Comparison of ENCODE assay signal across 18 cellular contexts in the genomic region with DNA sequence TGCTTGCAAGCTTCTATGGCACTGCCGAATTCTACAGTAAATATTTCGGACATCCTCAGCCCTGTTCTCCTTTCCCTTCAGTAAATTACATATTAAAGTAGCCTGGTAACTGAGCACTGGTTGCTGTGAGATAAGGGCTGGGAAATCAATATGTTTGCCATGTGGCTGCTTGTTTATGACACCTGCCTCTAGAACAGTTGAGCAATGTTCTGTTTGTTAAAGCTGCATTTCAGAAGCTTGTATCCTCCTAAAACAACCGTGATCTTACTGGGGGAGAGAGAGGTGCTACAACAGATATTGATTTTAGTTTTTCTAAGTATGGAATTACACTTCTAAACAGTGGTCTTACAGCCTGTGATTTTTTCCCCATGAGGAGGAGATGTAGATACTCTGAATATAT. TPM values are rescaled to one million over a fixed set of nuclear protein-coding genes. Genes with fewer than 3 reads are reported as not detected.
DNase-seq lines count a peak whose midpoint lies in the region; ATAC-seq, FAIRE-seq and TF ChIP-seq lines count a peak whose summit lies in the region.
"Had no signal": no experiment of that assay in that cellular context is flagged by ENCODE, and none has a peak within 500 bp of the region (broad histone marks: within the 10 kb centered on the region; RNA-seq: fewer than 3 reads in every experiment).

No MANE protein-coding gene starts in this region.

- H3K4me2 ChIP-seq in parathyroid adenoma (ENCODE audit: low read length) (no peak overlapping the region), GM23338 (no peak overlapping the region)

- H3K79me2 ChIP-seq in parathyroid adenoma = peaks cover 32% of the 10 kb centered on the region
- no peaks in the 10 kb centered on the region for H3K79me2 ChIP-seq in GM23338 (replicated peaks; ENCODE audit: insufficient read depth)

- peaks cover 46% of the 10 kb centered on the region for H3K4me1 Mint-ChIP-seq in CD4-positive, alpha-beta T cell (ENCODE audit: low read depth)
- peaks cover 20% of the 10 kb centered on the region; the same call in 2 of the 3 replicates for H3K4me1 Mint-ChIP-seq in GM23338
- H3K4me1 Mint-ChIP-seq: stimulated activated memory B cell treated with anti-CD40 and anti-IgM and Interleukin-4, amounts not matched to agents 10 μg/mL and 1 μg/mL and 100 μg/mL, for 72 hours had no signal

- peak in 2 of 3 donors; percentile 38 to 50 for TF ChIP-seq POLR2A in body of pancreas (IDR thresholded peaks at IDR 0.05)

- H3K27me3 ChIP-seq in body of pancreas (no peaks in the 10 kb centered on the region), parathyroid adenoma (ENCODE audit: control insufficient read depth, insufficient read depth, low read length) (no peaks in the 10 kb centered on the region), GM23338 (ENCODE audit: insufficient read depth) (no peaks in the 10 kb centered on the region)
- H3K27me3 ChIP-seq in CD4-positive, alpha-beta T cell (ENCODE audit: control insufficient read depth, insufficient read depth, low read length) = no peaks in the 10 kb centered on the region
- H3K27me3 ChIP-seq: SJCRH30, vagina had no signal

- H3K27ac Mint-ChIP-seq in CD4-positive, alpha-beta T cell = no peak overlapping the region
- H3K27ac Mint-ChIP-seq in GM23338 = no peak overlapping the region
- H3K27ac Mint-ChIP-seq: B cell; stimulated activated memory B cell treated with anti-CD40 and anti-IgM and Interleukin-4, amounts not matched to agents 10 μg/mL and 1 μg/mL and 100 μg/mL, for 72 hours had no signal

- H3K9me3 ChIP-seq in body of pancreas (no peaks in the 10 kb centered on the region), parathyroid adenoma (ENCODE audit: control insufficient read depth, low read length) (no peaks in the 10 kb centered on the region), kidney (ENCODE audit: control insufficient read depth in 1 of 2, low read length in 2 of 2) (no peaks in the 10 kb centered on the region)
- no peaks in the 10 kb centered on the region for H3K9me3 ChIP-seq in CD4-positive, alpha-beta T cell (ENCODE audit: control insufficient read depth, low read length)
- H3K9me3 ChIP-seq: SJCRH30, vagina had no signal

- H3K36me3 ChIP-seq in body of pancreas (replicated peaks in 1 of 2; ENCODE audit: insufficient read depth in 1 of 2, low read depth in 2 of 2) = no peaks in the 10 kb centered on the region
- H3K36me3 ChIP-seq in parathyroid adenoma (ENCODE audit: control insufficient read depth, insufficient read depth, low read length) = no peaks in the 10 kb centered on the region
- no peaks in the 10 kb centered on the region for H3K36me3 ChIP-seq in GM23338 (ENCODE audit: insufficient read depth)
- H3K36me3 ChIP-seq in kidney (ENCODE audit: control insufficient read depth in 1 of 2, insufficient read depth in 2 of 2, low read length in 2 of 2) = no peaks in the 10 kb centered on the region
- H3K36me3 ChIP-seq: SJCRH30 had no signal

- H3K4me3 ChIP-seq in body of pancreas = no peak overlapping the region
- no peak overlapping the region for H3K4me3 ChIP-seq in parathyroid adenoma (ENCODE audit: low read depth, low read length)
- no peak overlapping the region for H3K4me3 ChIP-seq in GM23338
- H3K4me3 ChIP-seq in kidney (ENCODE audit: low read length in 2 of 2) = no peak overlapping the region
- H3K4me3 ChIP-seq: SJCRH30, vagina had no signal

- H3K4me3 Mint-ChIP-seq in CD4-positive, alpha-beta T cell = no peak overlapping the region
- no peak overlapping the region for H3K4me3 Mint-ChIP-seq in GM23338
- H3K4me3 Mint-ChIP-seq: B cell; stimulated activated memory B cell treated with anti-CD40 and anti-IgM and Interleukin-4, amounts not matched to agents 10 μg/mL and 1 μg/mL and 100 μg/mL, for 72 hours had no signal

- H3K9me2 ChIP-seq in GM23338 (ENCODE audit: insufficient read depth) = no peaks in the 10 kb centered on the region

- no peaks in the 10 kb centered on the region for H4K20me1 ChIP-seq in GM23338 (replicated peaks; ENCODE audit: insufficient read depth)

- H3K27me3 Mint-ChIP-seq in CD4-positive, alpha-beta T cell = no peaks in the 10 kb centered on the region
- peaks cover 5% of the 10 kb centered on the region for H3K27me3 Mint-ChIP-seq in GM23338 (ENCODE audit: insufficient read depth, low read depth, poor library complexity)
- H3K27me3 Mint-ChIP-seq: stimulated activated memory B cell treated with anti-CD40 and anti-IgM and Interleukin-4, amounts not matched to agents 10 μg/mL and 1 μg/mL and 100 μg/mL, for 72 hours had no signal

- TF ChIP-seq CTCF in body of pancreas (IDR thresholded peaks at IDR 0.05) = no peak
- no peak for TF ChIP-seq CTCF in parathyroid adenoma (IDR thresholded peaks at IDR 0.05)
- no peak for TF ChIP-seq CTCF in CD4-positive, alpha-beta T cell (IDR thresholded peaks at IDR 0.05)
- no peak for TF ChIP-seq CTCF in GM23338 (conservative IDR thresholded peaks at IDR 0.05; ENCODE audit: low read depth in 2 of 2)
- TF ChIP-seq CTCF in kidney (IDR thresholded peaks at IDR 0.05; ENCODE audit: borderline replicate concordance, extremely low read depth, insufficient read depth) = no peak

- H2AFZ ChIP-seq in parathyroid adenoma (no peak overlapping the region), GM23338 (no peak overlapping the region)

- CTCF ChIA-PET in CD4-positive, alpha-beta T cell (lab: Charles Lee) = no interaction called here

- POLR2A ChIA-PET in CD4-positive, alpha-beta T cell (lab: Charles Lee) = interaction anchor here (1.9 kb wide), 1 partner anchor 9 kb away, joined by 4 read pairs; no protein-coding TSS in a partner anchor

- WGBS in body of pancreas, 2 donors = 14 to 19% methylated on average over 3 of the region's 3 CpGs

- peak overlapping the region; percentile 68 to 91 (median 87) for H3K27ac ChIP-seq in body of pancreas
- peak overlapping the region; percentile 20 for H3K27ac ChIP-seq in parathyroid adenoma
- no peak overlapping the region for H3K27ac ChIP-seq in CD4-positive, alpha-beta T cell (ENCODE audit: low read depth, low read length)
- H3K27ac ChIP-seq in GM23338 (ENCODE audit: low read depth) = no peak overlapping the region
- H3K27ac ChIP-seq in kidney (ENCODE audit: low read depth in 2 of 2, low read length in 2 of 2) = no peak overlapping the region
- H3K27ac ChIP-seq: SJCRH30, vagina had no signal

- H3K9ac ChIP-seq in parathyroid adenoma (no peak overlapping the region), kidney (ENCODE audit: low read length in 2 of 2) (no peak overlapping the region)

- no peaks in the 10 kb centered on the region for H3K36me3 Mint-ChIP-seq in CD4-positive, alpha-beta T cell (ENCODE audit: low read depth)
- H3K36me3 Mint-ChIP-seq in GM23338 (ENCODE audit: low read depth) = no peaks in the 10 kb centered on the region
- H3K36me3 Mint-ChIP-seq: stimulated activated memory B cell treated with anti-CD40 and anti-IgM and Interleukin-4, amounts not matched to agents 10 μg/mL and 1 μg/mL and 100 μg/mL, for 72 hours had no signal

- H3K4me1 ChIP-seq in body of pancreas = peaks cover 95% of the 10 kb centered on the region
- H3K4me1 ChIP-seq in parathyroid adenoma = peaks cover 28% of the 10 kb centered on the region
- no peaks in the 10 kb centered on the region; the same call in 1 of the 2 replicates for H3K4me1 ChIP-seq in GM23338 (ENCODE audit: insufficient read depth)
- peaks cover 5 to 8% of the 10 kb centered on the region in 2 donors for H3K4me1 ChIP-seq in kidney (ENCODE audit: control insufficient read depth in 1 of 2, insufficient read depth in 1 of 2, low read depth in 1 of 2, low read length in 2 of 2)
- H3K4me1 ChIP-seq: SJCRH30 had no signal

- H3F3A ChIP-seq in GM23338 (replicated peaks; ENCODE audit: low read depth) = no peaks in the 10 kb centered on the region

- peak; percentile 95 for ATAC-seq in body of pancreas
- ATAC-seq in CD4-positive, alpha-beta T cell (ENCODE audit: poor library complexity) = no peak
- no peak for ATAC-seq in GM23338
- no peak for ATAC-seq in GM18519 (IDR thresholded peaks at IDR 0.05; ENCODE audit: low FRiP score, unreplicated experiment)
- ATAC-seq: stimulated activated memory B cell treated with anti-CD40 and anti-IgM and Interleukin-4, amounts not matched to agents 10 μg/mL and 1 μg/mL and 100 μg/mL, for 72 hours had no signal

- FAIRE-seq in kidney (lab: Jason Lieb, UNC) = no peak
- FAIRE-seq: TTC549 had no signal

- intact Hi-C loops in body of pancreas (cut with DNase I) (loop anchor here (5.0 kb wide), 1 partner anchor 37 kb away; no protein-coding TSS in a partner anchor), kidney (cut with DNase I) (no loop called here)
- intact Hi-C loops in CD4-positive, alpha-beta T cell (cut with DNase I, micrococcal nuclease) = no loop called here

- H3K9me3 Mint-ChIP-seq in CD4-positive, alpha-beta T cell = no peaks in the 10 kb centered on the region
- H3K9me3 Mint-ChIP-seq in GM23338 = no peaks in the 10 kb centered on the region
- H3K9me3 Mint-ChIP-seq: stimulated activated memory B cell treated with anti-CD40 and anti-IgM and Interleukin-4, amounts not matched to agents 10 μg/mL and 1 μg/mL and 100 μg/mL, for 72 hours had no signal

- peak; percentile 84 for DNase-seq in DMS53 treated with DMSO at 0.1 percent for 48 hours (lab: John Stamatoyannopoulos, UW; ENCODE audit: unreplicated experiment)
- DNase-seq in NCI-H2029 treated with DMSO at 0.1 percent for 48 hours (lab: John Stamatoyannopoulos, UW) = peak; percentile 88
- peak; percentile 52 to 86 (median 68) for DNase-seq in body of pancreas
- no peak for DNase-seq in CD4-positive, alpha-beta T cell
- no peak for DNase-seq in GM23338 (ENCODE audit: low spot score)
- no peak for DNase-seq in kidney
- DNase-seq: activated gamma-delta T cell; effector CD8-positive, alpha-beta T cell; retina; SJCRH30; stimulated activated CD4-positive, alpha-beta T cell treated with anti-CD3 and anti-CD28 coated beads, Interleukin-4, amount 100 ng/mL, for 4 hours had no signal

TF ChIP-seq in GM23338, 12 proteins besides CTCF, POLR2A, EP300 and RAD21 (continues in another document):
- TF ChIP-seq ZNF331 (CRISPR knock-in tag; IDR thresholded peaks at IDR 0.05; ENCODE audit: low read depth) (no peak), NANOG (IDR thresholded peaks at IDR 0.05; ENCODE audit: borderline replicate concordance) (no peak)

RNA-seq across cellular contexts. Expression of a gene that starts 39.4 kb away (rescaled TPM):
- total RNA-seq in body of pancreas (100 to 1,000 TPM in 1 of 2 donors, 10 to 100 TPM in 1; 96.5 to 150 TPM), kidney (126 TPM)
- 10 to 100 TPM; 19.1 to 20.6 TPM for total RNA-seq in CD4-positive, alpha-beta T cell
- 0.19 and 1.4 TPM in 2 replicates for total RNA-seq in GM23338 (2014; rRNA removed; shearing (Covaris generic))
- polyA plus RNA-seq in GM23338 (2016; fragmentation: Nextera tagmentation; extraction: Ambion mirVana) (0.29 and 0.78 TPM in 2 replicates), kidney (ENCODE audit: insufficient read depth, low read depth, low replicate concordance) (2.5 TPM)
- total RNA-seq: HT-29, SJCRH30 had no signal

Comparison
In these comparisons a context has a peak if more than half of its experiments do, and no peak if none do; other contexts are left out.
1. DNase-seq: peak in DMS53 treated with DMSO at 0.1 percent for 48 hours (single experiment), NCI-H2029 treated with DMSO at 0.1 percent for 48 hours (single experiment) and body of pancreas (4 of 4); none in CD4-positive, alpha-beta T cell (0 of 10), GM23338 (single experiment) and kidney (single experiment).
2. H3K27ac ChIP-seq: peak in body of pancreas (4 of 4) and parathyroid adenoma (single experiment); none in CD4-positive, alpha-beta T cell (single experiment), GM23338 (single experiment) and kidney (0 of 2).